In the genomic region with DNA sequence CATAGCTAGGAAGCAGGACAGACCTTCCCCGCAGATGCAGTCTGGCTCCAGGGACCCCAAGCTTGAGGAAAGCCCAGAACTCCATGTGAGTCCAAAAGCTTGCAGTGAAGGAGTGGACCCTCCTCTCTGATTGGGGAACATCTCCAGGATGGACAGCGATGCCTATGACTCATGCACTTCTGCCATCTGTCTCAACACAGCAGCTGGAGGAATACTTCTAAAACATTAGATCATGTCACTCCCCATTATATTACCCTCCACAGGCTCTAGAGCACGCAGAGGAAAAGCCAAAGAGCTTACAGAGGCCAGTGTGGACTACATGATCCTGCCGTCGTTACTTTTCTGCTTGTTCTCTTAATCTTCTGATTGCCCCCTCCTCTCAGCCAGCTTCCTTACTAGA, we compare ENCODE assay signal across 23 cellular contexts.
A peak's percentile ranks its signal among the peaks of the same experiment; 100 is the strongest.
DNase-seq lines count a peak whose midpoint lies in the region; ATAC-seq, FAIRE-seq and TF ChIP-seq lines count a peak whose summit lies in the region.
"Had no signal": no experiment of that assay in that cellular context is flagged by ENCODE, and none has a peak within 500 bp of the region (broad histone marks: within the 10 kb centered on the region; RNA-seq: fewer than 3 reads in every experiment).

No MANE protein-coding gene starts in this region.

- no peak overlapping the region for H3K4me3 ChIP-seq in BE2C (ENCODE audit: low read depth, low read length)
- H3K4me3 ChIP-seq: spleen, thoracic aorta had no signal

- no peaks in the 10 kb centered on the region for H3K9me3 ChIP-seq in BE2C
- H3K9me3 ChIP-seq: thoracic aorta had no signal

- no peak for TF ChIP-seq CTCF in BE2C (IDR thresholded peaks at IDR 0.05; ENCODE audit: low read depth, low read length)

- FAIRE-seq in urothelium cell line (lab: Jason Lieb, UNC): no peak
- FAIRE-seq: bronchial epithelial cell, GM12891 had no signal

- intact Hi-C loops in left ventricle myocardium superior (cut with micrococcal nuclease): no loop called here

- DNase-seq in BE2C: peak; percentile 4
- DNase-seq in DMS53 (lab: John Stamatoyannopoulos, UW): peak; percentile 96
- DNase-seq in RKO (ENCODE audit: low spot score): peak; percentile 1
- no peak for DNase-seq in left ventricle myocardium superior
- DNase-seq in activated naive CD4-positive, alpha-beta T cell (lab: John Stamatoyannopoulos, UW): no peak
- no peak for DNase-seq in urothelium cell line (ENCODE audit: low spot score)
- no peak for DNase-seq in activated CD4-positive, CD25-positive, alpha-beta regulatory T cell treated with anti-CD3 and anti-CD28 coated beads, Interleukin-2, amount 50 U/mL, for 72 hours
- DNase-seq: activated naive CD8-positive, alpha-beta T cell treated with anti-CD3 and anti-CD28 coated beads, Interleukin-2, amount 50 U/mL, for 24 hours; AML-193; erythroblast; HCEC 1CT; KG1; natural killer cell; NCI-H1105; NCI-H345; OCI-M1; posterior cingulate gyrus; spleen; T-helper 9 cell had no signal

- ATAC-seq in left ventricle myocardium superior: peak; percentile 64
- ATAC-seq in HG03159 (IDR thresholded peaks at IDR 0.05; ENCODE audit: unreplicated experiment): no peak
- ATAC-seq: activated naive CD8-positive, alpha-beta T cell treated with anti-CD3 and anti-CD28 coated beads, Interleukin-2, amount 50 U/mL, for 24 hours; natural killer cell had no signal

- no peaks in the 10 kb centered on the region for H3K27me3 ChIP-seq in BE2C
- H3K27me3 ChIP-seq: spleen had no signal

- H3K4me1 ChIP-seq in BE2C: no peaks in the 10 kb centered on the region
- H3K4me1 ChIP-seq: spleen had no signal

- H3K36me3 ChIP-seq in BE2C: no peaks in the 10 kb centered on the region
- H3K36me3 ChIP-seq: spleen, thoracic aorta had no signal

Comparison
In these comparisons a context has a peak if more than half of its experiments do, and no peak if none do; other contexts are left out.
1. DNase-seq: peak in BE2C (single experiment), DMS53 (single experiment) and RKO (single experiment); none in left ventricle myocardium superior (single experiment), activated naive CD4-positive, alpha-beta T cell (0 of 4), urothelium cell line (single experiment) and activated CD4-positive, CD25-positive, alpha-beta regulatory T cell treated with anti-CD3 and anti-CD28 coated beads, Interleukin-2, amount 50 U/mL, for 72 hours (single experiment).